In the genomic region with DNA sequence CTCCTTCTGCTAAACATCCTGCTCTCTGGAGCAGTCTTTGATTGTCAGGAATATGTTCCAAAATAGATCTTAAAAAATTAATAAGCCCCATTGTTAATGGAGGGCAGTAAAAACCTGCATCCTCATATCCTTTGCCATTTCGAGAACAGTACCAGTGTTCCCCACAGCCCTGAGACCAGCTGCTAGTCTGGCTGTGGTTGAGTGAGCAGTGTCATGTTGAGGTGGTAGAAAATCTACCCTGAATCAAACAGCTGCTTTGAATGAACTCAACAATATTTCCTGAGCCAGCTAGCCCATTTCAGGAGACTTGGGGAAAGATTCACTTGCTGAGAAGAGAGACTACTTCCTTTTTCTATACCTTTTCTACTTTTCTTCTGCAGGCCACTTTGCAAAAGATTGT, we compare ENCODE assay signal across 32 cellular contexts. TPM values are rescaled to one million over a fixed set of nuclear protein-coding genes. Genes with fewer than 3 reads are reported as not detected.
DNase-seq lines count a peak whose midpoint lies in the region; ATAC-seq and TF ChIP-seq lines count a peak whose summit lies in the region.
"Had no signal": no experiment of that assay in that cellular context is flagged by ENCODE, and none has a peak within 500 bp of the region (broad histone marks: within the 10 kb centered on the region; RNA-seq: fewer than 3 reads in every experiment).

No MANE protein-coding gene starts in this region.

- no peak for TF ChIP-seq POLR2A in body of pancreas (IDR thresholded peaks at IDR 0.05)

- H3K27me3 ChIP-seq in Karpas-422 (ENCODE audit: low read length) (no peaks in the 10 kb centered on the region), body of pancreas (no peaks in the 10 kb centered on the region), WERI-Rb-1 (ENCODE audit: insufficient read depth, low read depth, severe bottlenecking) (no peaks in the 10 kb centered on the region)
- H3K27me3 ChIP-seq: ascending aorta, foreskin keratinocyte, hepatocyte, testis had no signal

- intact Hi-C loops in body of pancreas (cut with DNase I) = no loop called here

- no peak overlapping the region for H2AFZ ChIP-seq in Karpas-422 (ENCODE audit: low read length)
- H2AFZ ChIP-seq: hepatocyte had no signal

- ATAC-seq in body of pancreas (no peak), GM18868 (IDR thresholded peaks at IDR 0.05; ENCODE audit: unreplicated experiment) (no peak)
- ATAC-seq: activated CD4-positive, alpha-beta T cell treated with anti-CD3 and anti-CD28 coated beads for 36 hours; CD8-positive, alpha-beta T cell; esophagus mucosa; foreskin keratinocyte; HCT116; psoas muscle; SK-N-SH treated with all-trans-retinoic acid at 6 μM for 48 hours; stimulated activated naive CD8-positive, alpha-beta T cell treated with anti-CD3 and anti-CD28 coated beads, Interleukin-15, Interleukin-2, amounts not matched to agents 100 U/mL and 50 U/mL, for 24 hours had no signal

- no peaks in the 10 kb centered on the region for H3K9me3 ChIP-seq in Karpas-422 (ENCODE audit: low read length)
- no peaks in the 10 kb centered on the region for H3K9me3 ChIP-seq in body of pancreas
- H3K9me3 ChIP-seq in WERI-Rb-1 (ENCODE audit: severe bottlenecking) = no peaks in the 10 kb centered on the region
- H3K9me3 ChIP-seq: ascending aorta, psoas muscle, testis had no signal

- peak overlapping the region; percentile 1; the same call in 1 of the 2 replicates for H3K9ac ChIP-seq in Karpas-422 (ENCODE audit: low read length)

- peaks cover 10% of the 10 kb centered on the region; the same call in 1 of the 2 replicates for H3K36me3 ChIP-seq in Karpas-422 (ENCODE audit: insufficient read depth, low read length)
- peaks cover 0 to 2% of the 10 kb centered on the region in 2 donors for H3K36me3 ChIP-seq in body of pancreas (replicated peaks in 1 of 2; ENCODE audit: insufficient read depth in 1 of 2, low read depth in 2 of 2)
- peaks cover 38% of the 10 kb centered on the region for H3K36me3 ChIP-seq in WERI-Rb-1

- H3K79me2 ChIP-seq in Karpas-422 (ENCODE audit: low read length) = no peaks in the 10 kb centered on the region
- H3K79me2 ChIP-seq: hepatocyte had no signal

- H3K4me1 ChIP-seq in Karpas-422 (ENCODE audit: low read length) (peaks cover 20% of the 10 kb centered on the region), body of pancreas (no peaks in the 10 kb centered on the region)
- H3K4me1 ChIP-seq: ascending aorta, foreskin keratinocyte, psoas muscle, testis had no signal

- 56 to 79% methylated on average over 1 of the region's 1 CpG for WGBS in body of pancreas, 2 donors

- H3K27ac ChIP-seq in Karpas-422 (ENCODE audit: low read length) (peak overlapping the region; percentile 39), body of pancreas (no peak overlapping the region), WERI-Rb-1 (no peak overlapping the region)
- H3K27ac ChIP-seq: ascending aorta, foreskin keratinocyte, hepatocyte, psoas muscle, testis had no signal

- no peak overlapping the region for H3K4me2 ChIP-seq in Karpas-422 (ENCODE audit: low read depth, low read length, poor library complexity, severe bottlenecking)
- H3K4me2 ChIP-seq: hepatocyte had no signal

- H4K20me1 ChIP-seq in Karpas-422 (ENCODE audit: insufficient read depth, low read depth, low read length) = no peaks in the 10 kb centered on the region

- H3K4me3 ChIP-seq in Karpas-422 (ENCODE audit: low read length) (no peak overlapping the region), body of pancreas (no peak overlapping the region), WERI-Rb-1 (ENCODE audit: low read depth, low read length) (no peak overlapping the region)
- H3K4me3 ChIP-seq: ascending aorta, hepatocyte, psoas muscle, testis had no signal

- DNase-seq in NCI-H2171 treated with DMSO at 0.1 percent for 48 hours (lab: John Stamatoyannopoulos, UW) = peak; percentile 32
- DNase-seq in NCI-H2171 (lab: John Stamatoyannopoulos, UW) = no peak
- peak; percentile 45 for DNase-seq in Karpas-422
- DNase-seq in germinal center (ENCODE audit: low spot score) = peak; percentile 72
- no peak for DNase-seq in nucleus accumbens (lab: John Stamatoyannopoulos, UW)
- DNase-seq in body of pancreas = no peak
- DNase-seq in WERI-Rb-1 = no peak
- DNase-seq: 8988T; activated CD4-positive, alpha-beta T cell treated with anti-CD3 and anti-CD28 coated beads for 36 hours; activated CD8-positive, alpha-beta memory T cell treated with anti-CD3 and anti-CD28 coated beads for 24 hours; activated gamma-delta T cell; activated naive CD8-positive, alpha-beta T cell treated with anti-CD3 and anti-CD28 coated beads, Interleukin-2, amount 10 ng/mL, durations not matched to agents 7 days and 5 days; activated T-cell treated with anti-CD3 and anti-CD28 coated beads, Interleukin-2, amount 50 U/mL, for 1 hour; CD8-positive, alpha-beta T cell; cortex of kidney; DMS 273 treated with DMSO at 0.1 percent for 48 hours; foreskin keratinocyte; mammary epithelial cell; NCI-H1092; NCI-H2029 treated with DMSO at 0.1 percent for 48 hours; NCI-H82; psoas muscle; stimulated activated CD4-positive, alpha-beta T cell treated with anti-CD3 and anti-CD28 coated beads, Interleukin-15, amount 100 ng/mL, for 24 hours; stimulated activated naive CD8-positive, alpha-beta T cell treated with anti-CD3 and anti-CD28 coated beads, Interleukin-15, Interleukin-2, amounts not matched to agents 100 U/mL and 50 U/mL, for 24 hours; testis had no signal

- H3K9me2 ChIP-seq in Karpas-422 (replicated peaks; ENCODE audit: insufficient read depth, low read length) = no peaks in the 10 kb centered on the region

- TF ChIP-seq CTCF in body of pancreas (IDR thresholded peaks at IDR 0.05) (no peak), WERI-Rb-1 (IDR thresholded peaks at IDR 0.05; ENCODE audit: low read depth, low read length) (no peak)

RNA-seq across cellular contexts. Expression of a gene that starts 24.4 kb away (rescaled TPM):
- not detected in 2 replicates for total RNA-seq in Karpas-422 (2014; rRNA removed; shearing (Covaris generic); ENCODE audit: low replicate concordance)
- total RNA-seq in body of pancreas = 1 to 10 TPM in 1 of 2 donors, not detected in 1; 1.0 TPM
- total RNA-seq: activated CD4-positive, alpha-beta T cell treated with anti-CD3 and anti-CD28 coated beads for 36 hours; CD8-positive, alpha-beta T cell; T-helper 2 cell treated with Interferon-gamma antibody and Interleukin-4, amounts not matched to agents 100 ng/mL and 5 ng/mL, for 36 hours had no signal

RNA-seq across cellular contexts. Expression of a gene that starts 51.6 kb away (rescaled TPM):
- total RNA-seq in Karpas-422 (2014; rRNA removed; shearing (Covaris generic); ENCODE audit: low replicate concordance) = 18.5 and 19.3 TPM in 2 replicates
- 1 to 10 TPM; 8.0 to 9.2 TPM for total RNA-seq in body of pancreas

RNA-seq across cellular contexts. Expression of a gene that starts 51.9 kb away (rescaled TPM):
- 106 and 116 TPM in 2 replicates for total RNA-seq in Karpas-422 (2014; rRNA removed; shearing (Covaris generic); ENCODE audit: low replicate concordance)
- total RNA-seq in body of pancreas = 10 to 100 TPM; 12.7 to 28.7 TPM

Comparison
In these comparisons a context has a peak if more than half of its experiments do, and no peak if none do; other contexts are left out.
1. DNase-seq: peak in NCI-H2171 treated with DMSO at 0.1 percent for 48 hours (single experiment), Karpas-422 (single experiment) and germinal center (single experiment); none in NCI-H2171 (single experiment), nucleus accumbens (0 of 56), body of pancreas (0 of 4) and WERI-Rb-1 (single experiment).